ENCODE assay signal across 19 cellular contexts in genomic region chr9:106970219-106970975, GRCh38.
DNase-seq lines count a peak whose midpoint lies in the region; ATAC-seq and TF ChIP-seq lines count a peak whose summit lies in the region.
"Had no signal": no experiment of that assay in that cellular context is flagged by ENCODE, and none has a peak within 500 bp of the region (broad histone marks: within the 10 kb centered on the region; RNA-seq: fewer than 3 reads in every experiment).

No MANE protein-coding gene starts in this region.

- peaks cover 3% of the 10 kb centered on the region; the same call in 1 of the 3 replicates for H3K9me3 Mint-ChIP-seq in GM23338
- H3K9me3 Mint-ChIP-seq in activated naive CD8-positive, alpha-beta T cell treated with anti-CD3 and anti-CD28 coated beads, Interleukin-2, amount 50 U/mL, for 24 hours: no peaks in the 10 kb centered on the region
- H3K9me3 Mint-ChIP-seq: activated naive CD4-positive, alpha-beta T cell treated with anti-CD3 and anti-CD28 coated beads, Interleukin-2, amount 50 U/mL, for 24 hours; IgD-negative memory B cell had no signal

- intact Hi-C loops in psoas muscle (cut with DNase I): no loop called here

- no peaks in the 10 kb centered on the region for H3K27me3 ChIP-seq in GM23338 (ENCODE audit: insufficient read depth)
- H3K27me3 ChIP-seq in adipocyte (replicated peaks; ENCODE audit: control insufficient read depth, insufficient read depth, low read length): no peaks in the 10 kb centered on the region
- H3K27me3 ChIP-seq in neural cell (ENCODE audit: insufficient read depth, low read depth, low read length): no peaks in the 10 kb centered on the region
- no peaks in the 10 kb centered on the region for H3K27me3 ChIP-seq in psoas muscle (ENCODE audit: insufficient read depth in 3 of 3, low read length in 2 of 3)
- H3K27me3 ChIP-seq: BLaER1, esophagus muscularis mucosa, sigmoid colon had no signal

- H3K9me3 ChIP-seq in adipocyte (ENCODE audit: control insufficient read depth, low read length): no peaks in the 10 kb centered on the region
- no peaks in the 10 kb centered on the region for H3K9me3 ChIP-seq in neural cell (ENCODE audit: low read length)
- no peaks in the 10 kb centered on the region for H3K9me3 ChIP-seq in psoas muscle
- H3K9me3 ChIP-seq: A549, BLaER1, esophagus muscularis mucosa, sigmoid colon had no signal

- no peak overlapping the region for H3K4me3 ChIP-seq in GM23338
- H3K4me3 ChIP-seq in adipocyte (ENCODE audit: low read length): no peak overlapping the region
- H3K4me3 ChIP-seq in neural cell (ENCODE audit: low read length): no peak overlapping the region
- no peak overlapping the region for H3K4me3 ChIP-seq in psoas muscle
- H3K4me3 ChIP-seq: A549, BLaER1, esophagus muscularis mucosa, lung, sigmoid colon had no signal

- H3F3A ChIP-seq in GM23338 (replicated peaks; ENCODE audit: low read depth) (0 out of 2 replicates have a peak, but pooled peaks cover 5% of the 10 kb centered on the region), neural cell (ENCODE audit: insufficient read depth, low read length, poor library complexity, severe bottlenecking) (no peaks in the 10 kb centered on the region)

- no peaks in the 10 kb centered on the region for H3K9me2 ChIP-seq in GM23338 (ENCODE audit: insufficient read depth)
- H3K9me2 ChIP-seq in neural cell (ENCODE audit: insufficient read depth, low read length): no peaks in the 10 kb centered on the region

- peak overlapping the region; percentile 90 for H3K27ac Mint-ChIP-seq in GM23338
- no peak overlapping the region for H3K27ac Mint-ChIP-seq in activated naive CD8-positive, alpha-beta T cell treated with anti-CD3 and anti-CD28 coated beads, Interleukin-2, amount 50 U/mL, for 24 hours
- H3K27ac Mint-ChIP-seq: activated naive CD4-positive, alpha-beta T cell treated with anti-CD3 and anti-CD28 coated beads, Interleukin-2, amount 50 U/mL, for 24 hours; IgD-negative memory B cell had no signal

- H3K4me2 ChIP-seq in GM23338 (peak overlapping the region; percentile 29), neural cell (ENCODE audit: low read length) (no peak overlapping the region)
- H3K4me2 ChIP-seq: A549, BLaER1 had no signal

- peak overlapping the region; percentile 42 for H3K4me3 Mint-ChIP-seq in GM23338
- no peak overlapping the region for H3K4me3 Mint-ChIP-seq in activated naive CD8-positive, alpha-beta T cell treated with anti-CD3 and anti-CD28 coated beads, Interleukin-2, amount 50 U/mL, for 24 hours
- H3K4me3 Mint-ChIP-seq: activated naive CD4-positive, alpha-beta T cell treated with anti-CD3 and anti-CD28 coated beads, Interleukin-2, amount 50 U/mL, for 24 hours; IgD-negative memory B cell had no signal

- TF ChIP-seq CTCF in GM23338 (conservative IDR thresholded peaks at IDR 0.05; ENCODE audit: low read depth in 2 of 2) (no peak), neural cell (IDR thresholded peaks at IDR 0.05; ENCODE audit: poor library complexity, severe bottlenecking) (no peak), psoas muscle (IDR thresholded peaks at IDR 0.05) (no peak)

- no peak for TF ChIP-seq EP300 in neural cell (conservative IDR thresholded peaks at IDR 0.05; ENCODE audit: poor library complexity, severe bottlenecking)

- no peak overlapping the region for H2AFZ ChIP-seq in GM23338
- H2AFZ ChIP-seq in neural cell (ENCODE audit: low read depth, low read length): no peak overlapping the region

- H3K27me3 Mint-ChIP-seq in GM23338 (ENCODE audit: insufficient read depth, low read depth, poor library complexity): peaks cover 7% of the 10 kb centered on the region
- H3K27me3 Mint-ChIP-seq in activated naive CD8-positive, alpha-beta T cell treated with anti-CD3 and anti-CD28 coated beads, Interleukin-2, amount 50 U/mL, for 24 hours: no peaks in the 10 kb centered on the region
- H3K27me3 Mint-ChIP-seq: activated naive CD4-positive, alpha-beta T cell treated with anti-CD3 and anti-CD28 coated beads, Interleukin-2, amount 50 U/mL, for 24 hours had no signal

- peaks cover 31% of the 10 kb centered on the region for H3K36me3 ChIP-seq in GM23338 (ENCODE audit: insufficient read depth)
- H3K36me3 ChIP-seq in adipocyte (ENCODE audit: control insufficient read depth, insufficient read depth, low read length, severe bottlenecking): peaks cover 40% of the 10 kb centered on the region
- H3K36me3 ChIP-seq in neural cell (ENCODE audit: insufficient read depth, low read length): peaks cover 16% of the 10 kb centered on the region
- H3K36me3 ChIP-seq in psoas muscle (ENCODE audit: insufficient read depth in 1 of 2, low read depth in 1 of 2): peaks cover 6 to 37% of the 10 kb centered on the region in 2 donors

- H3K4me1 Mint-ChIP-seq in GM23338: peaks cover 65% of the 10 kb centered on the region
- H3K4me1 Mint-ChIP-seq in activated naive CD8-positive, alpha-beta T cell treated with anti-CD3 and anti-CD28 coated beads, Interleukin-2, amount 50 U/mL, for 24 hours: no peaks in the 10 kb centered on the region

- ATAC-seq in GM23338: peak; percentile 54
- no peak for ATAC-seq in psoas muscle
- no peak for ATAC-seq in HG03439 (IDR thresholded peaks at IDR 0.05; ENCODE audit: unreplicated experiment)
- no peak for ATAC-seq in GM21360 (IDR thresholded peaks at IDR 0.05; ENCODE audit: unreplicated experiment)
- ATAC-seq in activated naive CD8-positive, alpha-beta T cell treated with anti-CD3 and anti-CD28 coated beads, Interleukin-2, amount 50 U/mL, for 24 hours: no peak
- ATAC-seq: A549 had no signal

- peak overlapping the region; percentile 61 for H3K27ac ChIP-seq in GM23338 (ENCODE audit: low read depth)
- peak overlapping the region; percentile 6 for H3K27ac ChIP-seq in neural cell (ENCODE audit: low read length)
- H3K27ac ChIP-seq in psoas muscle: no peak overlapping the region
- H3K27ac ChIP-seq: A549, BLaER1, esophagus muscularis mucosa, sigmoid colon had no signal

- H4K20me1 ChIP-seq in GM23338 (replicated peaks; ENCODE audit: insufficient read depth) (peaks cover 2% of the 10 kb centered on the region; the same call in 1 of the 2 replicates), neural cell (ENCODE audit: insufficient read depth) (no peaks in the 10 kb centered on the region)
- H4K20me1 ChIP-seq: BLaER1 had no signal

- H3K4me1 ChIP-seq in GM23338 (ENCODE audit: insufficient read depth) (peaks cover 48% of the 10 kb centered on the region), adipocyte (ENCODE audit: control insufficient read depth, insufficient read depth, low read length) (peaks cover 7% of the 10 kb centered on the region), psoas muscle (peaks cover 18% of the 10 kb centered on the region)

- TF ChIP-seq RAD21 in neural cell (conservative IDR thresholded peaks at IDR 0.05): no peak

- peaks cover 58% of the 10 kb centered on the region for H3K36me3 Mint-ChIP-seq in GM23338 (ENCODE audit: low read depth)
- no peaks in the 10 kb centered on the region for H3K36me3 Mint-ChIP-seq in activated naive CD8-positive, alpha-beta T cell treated with anti-CD3 and anti-CD28 coated beads, Interleukin-2, amount 50 U/mL, for 24 hours (ENCODE audit: low read depth)
- H3K36me3 Mint-ChIP-seq: activated naive CD4-positive, alpha-beta T cell treated with anti-CD3 and anti-CD28 coated beads, Interleukin-2, amount 50 U/mL, for 24 hours; IgD-negative memory B cell had no signal

- peak; percentile 45 for DNase-seq in GM23338 (ENCODE audit: low spot score)
- DNase-seq in adipocyte (ENCODE audit: low read depth): peak; percentile 24
- peak; percentile 87 for DNase-seq in foreskin melanocyte
- no peak for DNase-seq in psoas muscle
- no peak for DNase-seq in activated naive CD8-positive, alpha-beta T cell treated with anti-CD3 and anti-CD28 coated beads, Interleukin-2, amount 50 U/mL, for 24 hours
- DNase-seq: activated CD4-positive, alpha-beta T cell treated with anti-CD3 and anti-CD28 coated beads, Interleukin-2, amount 50 U/mL, for 4 hours; NCI-H524; sigmoid colon; stimulated activated naive CD4-positive, alpha-beta T cell; T-helper 1 cell had no signal

- H3K79me2 ChIP-seq in GM23338 (replicated peaks; ENCODE audit: insufficient read depth): peaks cover 26% of the 10 kb centered on the region
- H3K79me2 ChIP-seq in neural cell (replicated peaks; ENCODE audit: insufficient read depth, low read length): peaks cover 7% of the 10 kb centered on the region

- WGBS in psoas muscle, 3 donors: 51 to 69% (median 58%) methylated on average over 9 of the region's 9 CpGs

- H3K9ac ChIP-seq in adipocyte (ENCODE audit: low read length) (no peak overlapping the region), neural cell (ENCODE audit: low read length) (no peak overlapping the region)
- H3K9ac ChIP-seq: BLaER1 had no signal

TF ChIP-seq in neural cell, 6 proteins besides CTCF, POLR2A, EP300 and RAD21:
- no peak for TF ChIP-seq MXI1 (conservative IDR thresholded peaks at IDR 0.05; ENCODE audit: poor library complexity, severe bottlenecking)
- TF ChIP-seq REST (IDR thresholded peaks at IDR 0.05; ENCODE audit: borderline replicate concordance): no peak

Comparison
In these comparisons a context has a peak if more than half of its experiments do, and no peak if none do; other contexts are left out.
1. DNase-seq: peak in GM23338 (single experiment), adipocyte (single experiment) and foreskin melanocyte (single experiment); none in psoas muscle (0 of 2) and activated naive CD8-positive, alpha-beta T cell treated with anti-CD3 and anti-CD28 coated beads, Interleukin-2, amount 50 U/mL, for 24 hours (single experiment).